17 cellular contexts compared by ENCODE assay signal in genomic region chr10:712575-712974, GRCh38. TPM values are rescaled to one million over a fixed set of nuclear protein-coding genes. Genes with fewer than 3 reads are reported as not detected.
DNase-seq lines count a peak whose midpoint lies in the region; ATAC-seq and TF ChIP-seq lines count a peak whose summit lies in the region.
"Had no signal": no experiment of that assay in that cellular context is flagged by ENCODE, and none has a peak within 500 bp of the region (broad histone marks: within the 10 kb centered on the region; RNA-seq: fewer than 3 reads in every experiment).

No MANE protein-coding gene starts in this region.

- DNase-seq in choroid plexus epithelial cell (ENCODE audit: low read depth) (peak; percentile 10), left lobe of liver (ENCODE audit: low spot score) (no peak), cerebellum (ENCODE audit: low spot score) (no peak), NCI-H526 treated with DMSO at 0.1 percent for 48 hours (lab: John Stamatoyannopoulos, UW) (no peak)
- no peak for DNase-seq in stimulated activated naive CD8-positive, alpha-beta T cell treated with anti-CD3 and anti-CD28 coated beads, Interleukin-15, amount 100 ng/mL, for 72 hours
- DNase-seq: AML-193; CD4-positive, alpha-beta T cell; DMS153; DMS79; GDM1; GOT3; H7; HFFc6; KG1 had no signal

- peak; percentile 24 for ATAC-seq in left lobe of liver
- no peak for ATAC-seq in HG03159 (IDR thresholded peaks at IDR 0.05; ENCODE audit: unreplicated experiment)
- ATAC-seq in stimulated activated naive CD8-positive, alpha-beta T cell treated with anti-CD3 and anti-CD28 coated beads, Interleukin-15, amount 100 ng/mL, for 72 hours = no peak
- ATAC-seq: HCT116 had no signal

- TF ChIP-seq EP300 in Ishikawa (IDR thresholded peaks at IDR 0.05; ENCODE audit: borderline replicate concordance) = no peak

- no peaks in the 10 kb centered on the region for H3K4me1 Mint-ChIP-seq in stimulated activated naive CD8-positive, alpha-beta T cell treated with anti-CD3 and anti-CD28 coated beads, Interleukin-15, amount 100 ng/mL, for 72 hours

- TF ChIP-seq CTCF in choroid plexus epithelial cell (conservative IDR thresholded peaks at IDR 0.05; ENCODE audit: low read depth, low read length) = no peak

- peaks cover 18% of the 10 kb centered on the region for H3K27me3 Mint-ChIP-seq in stimulated activated naive CD8-positive, alpha-beta T cell treated with anti-CD3 and anti-CD28 coated beads, Interleukin-15, amount 100 ng/mL, for 72 hours

- peaks cover 12 to 17% of the 10 kb centered on the region in 2 donors for H3K9me3 Mint-ChIP-seq in stimulated activated naive CD8-positive, alpha-beta T cell treated with anti-CD3 and anti-CD28 coated beads, Interleukin-15, amount 100 ng/mL, for 72 hours

- H3K27ac Mint-ChIP-seq in stimulated activated naive CD8-positive, alpha-beta T cell treated with anti-CD3 and anti-CD28 coated beads, Interleukin-15, amount 100 ng/mL, for 72 hours = no peak overlapping the region
- H3K27ac Mint-ChIP-seq: CD4-positive, alpha-beta T cell; HFFc6 had no signal

- no peak overlapping the region for H3K4me3 Mint-ChIP-seq in stimulated activated naive CD8-positive, alpha-beta T cell treated with anti-CD3 and anti-CD28 coated beads, Interleukin-15, amount 100 ng/mL, for 72 hours
- H3K4me3 Mint-ChIP-seq: CD4-positive, alpha-beta T cell; HFFc6 had no signal

- no peak for TF ChIP-seq RAD21 in Ishikawa (IDR thresholded peaks at IDR 0.05; ENCODE audit: low read depth)

- H3K4me3 ChIP-seq in choroid plexus epithelial cell (ENCODE audit: low read depth, low read length) = no peak overlapping the region

TF ChIP-seq in Ishikawa, 13 proteins besides CTCF, POLR2A, EP300 and RAD21:
- peak; percentile 82 for TF ChIP-seq CEBPB (IDR thresholded peaks at IDR 0.05)
- no peak for TF ChIP-seq FOXM1 (IDR thresholded peaks at IDR 0.05; ENCODE audit: borderline replicate concordance, low read depth)
- no peak for TF ChIP-seq TCF12 (IDR thresholded peaks at IDR 0.05; ENCODE audit: low read depth)
- no peak for TF ChIP-seq EGR1 (IDR thresholded peaks at IDR 0.05)

RNA-seq across cellular contexts. Expression of gene DIP2C, which starts 23.1 kb away (rescaled TPM):
- total RNA-seq in left lobe of liver = 13.9 TPM
- total RNA-seq in cerebellum = 32.5 TPM
